Comparison of ENCODE assay signal across 1 cellular context in the genomic region with DNA sequence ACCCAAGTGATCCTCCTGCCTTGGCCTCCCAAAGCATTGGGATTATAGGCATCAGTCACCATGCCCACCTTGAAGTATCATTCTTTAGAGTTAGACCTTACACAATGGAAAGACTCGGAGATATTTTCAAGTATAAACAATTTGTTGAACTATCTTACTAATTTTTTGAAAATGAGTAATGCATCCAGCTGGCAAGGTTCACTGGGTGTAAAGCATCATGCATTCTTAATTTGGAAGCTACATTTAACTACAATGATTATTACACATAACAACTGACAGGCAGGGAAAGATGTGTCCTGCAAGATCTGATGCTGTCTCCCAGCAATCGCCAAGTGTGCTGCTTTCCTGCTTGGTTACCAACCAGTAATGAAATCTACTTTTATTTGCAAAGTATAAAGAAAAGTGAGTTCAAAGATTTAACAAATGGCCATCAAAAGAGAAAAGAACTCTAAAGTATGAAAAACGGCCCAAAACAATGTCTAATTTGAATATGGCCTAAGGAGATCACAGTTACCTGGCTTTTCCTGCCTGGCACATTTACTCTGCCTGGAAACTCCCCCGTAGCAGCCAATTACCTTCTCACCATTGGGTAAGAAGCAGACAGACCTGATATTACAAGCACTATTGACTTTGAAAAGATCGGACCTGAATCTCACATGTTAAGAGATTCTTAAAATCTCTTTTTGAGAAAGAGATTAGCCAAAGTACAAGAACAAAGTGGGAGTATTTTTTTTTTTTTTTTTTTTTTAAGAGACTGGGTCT.
TF ChIP-seq lines count a peak whose summit lies in the region.

No MANE protein-coding gene starts in this region.

TF ChIP-seq in A549, 52 proteins besides CTCF, POLR2A, EP300 and RAD21 (continued from another document):
- TF ChIP-seq HOXA7 (CRISPR knock-in tag; IDR thresholded peaks at IDR 0.05) (no peak), MAZ (IDR thresholded peaks at IDR 0.05; ENCODE audit: borderline replicate concordance, low read depth, low read length) (no peak), HEYL (CRISPR knock-in tag; IDR thresholded peaks at IDR 0.05) (no peak), HES2 (IDR thresholded peaks at IDR 0.05) (no peak)
